Comparison of ENCODE assay signal across 8 cellular contexts in the genomic region with DNA sequence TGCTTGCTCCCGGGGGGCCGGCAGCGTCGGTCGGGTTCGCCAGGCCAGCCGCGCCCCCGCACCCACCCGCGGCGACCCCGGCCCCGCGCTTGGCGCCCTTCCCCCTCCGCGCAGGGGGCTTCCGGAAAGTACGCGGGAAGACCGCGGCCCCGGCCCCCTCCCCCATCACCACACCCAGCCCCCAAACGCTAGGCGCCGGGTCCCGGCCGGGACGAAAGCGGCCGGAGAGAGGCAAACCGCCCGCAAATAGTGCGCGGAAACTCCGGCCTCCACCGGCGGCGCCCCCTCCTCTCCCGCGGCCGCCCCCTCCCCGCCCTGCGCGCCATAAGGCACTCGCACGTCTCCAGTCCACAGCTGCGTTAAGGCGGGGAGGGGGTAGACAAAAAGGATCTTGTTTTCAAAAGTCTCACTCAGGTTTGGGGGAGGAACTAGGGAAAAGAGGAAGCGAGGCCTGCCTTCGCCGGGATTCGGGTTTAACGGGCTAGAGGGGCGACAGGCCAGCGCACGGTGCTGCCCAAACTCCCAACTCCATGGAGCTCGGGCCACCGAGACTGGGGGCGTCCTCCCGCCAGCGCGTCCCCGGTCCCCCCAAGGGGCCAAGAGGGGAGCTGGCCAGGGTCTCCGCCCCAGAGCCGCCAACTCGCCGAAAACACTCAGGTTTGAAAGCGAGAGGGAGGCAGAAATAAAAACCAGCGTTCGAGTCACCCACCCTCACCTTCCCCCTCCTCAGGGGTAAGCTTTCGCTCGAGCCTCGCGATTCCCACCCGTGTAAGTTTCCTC. TPM values are rescaled to one million over a fixed set of nuclear protein-coding genes. Genes with fewer than 3 reads are reported as not detected.
DNase-seq lines count a peak whose midpoint lies in the region; ATAC-seq, FAIRE-seq and TF ChIP-seq lines count a peak whose summit lies in the region.

No MANE protein-coding gene starts in this region.

- peak in 3 of 4 donors; percentile 3 to 9 (median 8) for ATAC-seq in heart left ventricle
- no peak for ATAC-seq in GM19452 (IDR thresholded peaks at IDR 0.05; ENCODE audit: unreplicated experiment)

- peak overlapping the region; percentile 98 for H2BK5ac ChIP-seq in trophoblast cell (ENCODE audit: low read depth, low read length, poor library complexity)

- TF ChIP-seq CTCF in heart left ventricle (IDR thresholded peaks at IDR 0.05) = no peak

- peaks cover 40% of the 10 kb centered on the region for H3K79me1 ChIP-seq in trophoblast cell (ENCODE audit: low read length)

- peak overlapping the region; percentile 85 for H2AFZ ChIP-seq in trophoblast cell (ENCODE audit: insufficient read depth, low read length, poor library complexity)

- no peaks in the 10 kb centered on the region for H3K9me3 Mint-ChIP-seq in activated naive CD8-positive, alpha-beta T cell treated with anti-CD3 and anti-CD28 coated beads for 36 hours

- peak overlapping the region; percentile 59 for H2BK12ac ChIP-seq in trophoblast cell (ENCODE audit: low read length)

- peak overlapping the region; percentile 80 to 98 (median 94) for H3K4me3 ChIP-seq in heart left ventricle
- H3K4me3 ChIP-seq in trophoblast cell (ENCODE audit: low read depth, low read length) = peak overlapping the region; percentile 99

- TF ChIP-seq POLR2A in H54 (IDR thresholded peaks at IDR 0.05; ENCODE audit: low read depth, low read length) = peak; percentile 28; the same call in 1 of the 2 replicates
- no peak for TF ChIP-seq POLR2A in heart left ventricle (IDR thresholded peaks at IDR 0.05)

- no peaks in the 10 kb centered on the region for H3K9me3 ChIP-seq in heart left ventricle
- H3K9me3 ChIP-seq in trophoblast cell (ENCODE audit: insufficient read depth, low read depth, low read length) = no peaks in the 10 kb centered on the region

- peaks cover 33% of the 10 kb centered on the region for H3K36me3 Mint-ChIP-seq in activated naive CD8-positive, alpha-beta T cell treated with anti-CD3 and anti-CD28 coated beads for 36 hours

- intact Hi-C loops in heart left ventricle (cut with DNase I) = loop anchor here in 9 of 10 donors (1.0 to 10.0 kb wide), 8 partner anchors 24 to 114 kb away; no protein-coding TSS in a partner anchor

- DNase-seq in AG08395 (ENCODE audit: low spot score) (peak; percentile 10), H54 (ENCODE audit: insufficient read length, low spot score) (no peak), RPMI7951 (ENCODE audit: low read depth) (peak; percentile 46), heart left ventricle (peak; percentile 58 to 83 (median 66)), trophoblast cell (peak; percentile 41 to 54), DMS79 treated with DMSO at 0.1 percent for 48 hours (lab: John Stamatoyannopoulos, UW) (no peak)
- peak; percentile 51 for DNase-seq in activated naive CD8-positive, alpha-beta T cell treated with anti-CD3 and anti-CD28 coated beads for 36 hours

- H3K18ac ChIP-seq in trophoblast cell (ENCODE audit: low read length) = peak overlapping the region; percentile 97

- no peaks in the 10 kb centered on the region for H3K27me3 Mint-ChIP-seq in activated naive CD8-positive, alpha-beta T cell treated with anti-CD3 and anti-CD28 coated beads for 36 hours

- H3K4me2 ChIP-seq in trophoblast cell (ENCODE audit: low read length) = peak overlapping the region; percentile 92

- no peak for FAIRE-seq in H54 (lab: Jason Lieb, UNC)

- peak overlapping the region; percentile 78 for H4K8ac ChIP-seq in trophoblast cell (ENCODE audit: low read depth, low read length)

- H3K27me3 ChIP-seq in heart left ventricle (no peaks in the 10 kb centered on the region), trophoblast cell (ENCODE audit: insufficient read depth, low read length) (no peaks in the 10 kb centered on the region)

- H4K12ac ChIP-seq in trophoblast cell (ENCODE audit: low read depth, low read length) = peak overlapping the region; percentile 87

- H3K36me3 ChIP-seq in heart left ventricle = no peaks in the 10 kb centered on the region
- peaks cover 0 to 2% of the 10 kb centered on the region in 2 experiments for H3K36me3 ChIP-seq in trophoblast cell (ENCODE audit: control insufficient read depth in 1 of 2, insufficient read depth in 2 of 2, low read length in 2 of 2)

- peak overlapping the region; percentile 97 for H3K27ac Mint-ChIP-seq in activated naive CD8-positive, alpha-beta T cell treated with anti-CD3 and anti-CD28 coated beads for 36 hours

- H4K91ac ChIP-seq in trophoblast cell (ENCODE audit: low read depth, low read length) = peak overlapping the region; percentile 97

- H2BK120ac ChIP-seq in trophoblast cell (ENCODE audit: insufficient read depth, low read length, poor library complexity) = peak overlapping the region; percentile 99

- peaks cover 46% of the 10 kb centered on the region for H3K79me2 ChIP-seq in trophoblast cell (ENCODE audit: control insufficient read depth, insufficient read depth, low read length, poor library complexity)

- H3K9ac ChIP-seq in trophoblast cell (ENCODE audit: low read length) = peak overlapping the region; percentile 93

- peak overlapping the region; percentile 90 for H3K4me3 Mint-ChIP-seq in activated naive CD8-positive, alpha-beta T cell treated with anti-CD3 and anti-CD28 coated beads for 36 hours

- H3K14ac ChIP-seq in trophoblast cell (ENCODE audit: low read length) = peak overlapping the region; percentile 85

- H2AK5ac ChIP-seq in trophoblast cell (ENCODE audit: low read length) = peak overlapping the region; percentile 98

- 0 to 1% (median 1%) methylated on average over 36 to 77 of the region's 77 CpGs for whole genome bisulfite sequencing in heart left ventricle, 4 donors
- no CpG with 5 or more reads among the region's 77 CpGs for WGBS in trophoblast cell (ENCODE audit: extremely low coverage, insufficient coverage, insufficient read length)

- H3K4me1 ChIP-seq in heart left ventricle (peaks cover 0 to 47% (median 34%) of the 10 kb centered on the region in 12 donors), trophoblast cell (ENCODE audit: control insufficient read depth in 1 of 2, insufficient read depth in 2 of 2, low read length in 2 of 2) (peaks cover 4 to 6% of the 10 kb centered on the region in 2 experiments)

- H3K4ac ChIP-seq in trophoblast cell (ENCODE audit: low read depth, low read length) = peak overlapping the region; percentile 99

- H3K4me1 Mint-ChIP-seq in activated naive CD8-positive, alpha-beta T cell treated with anti-CD3 and anti-CD28 coated beads for 36 hours = peaks cover 41% of the 10 kb centered on the region

- peak overlapping the region; percentile 28 for H3K23ac ChIP-seq in trophoblast cell (ENCODE audit: low read length)

- peak overlapping the region; percentile 97 to 100 (median 100) for H3K27ac ChIP-seq in heart left ventricle
- H3K27ac ChIP-seq in trophoblast cell (ENCODE audit: low read depth, low read length) = peak overlapping the region; percentile 89

RNA-seq across cellular contexts. Expression of gene ANP32A, which starts 1.8 kb away (rescaled TPM):
- total RNA-seq in RPMI7951 (2014; rRNA removed; shearing (Covaris generic)) = 95.6 and 119 TPM in 2 replicates
- total RNA-seq in activated naive CD8-positive, alpha-beta T cell treated with anti-CD3 and anti-CD28 coated beads for 36 hours = 100 to 1,000 TPM; 277 to 295 TPM
- total RNA-seq in heart left ventricle = 100 to 1,000 TPM in 8 of 9 donors, 10 to 100 TPM in 1; 55.7 to 202 (median 142) TPM
- polyA plus RNA-seq in heart left ventricle = 100 to 1,000 TPM; 134 to 195 TPM
- polyA plus RNA-seq in trophoblast cell (2013) = 247 and 258 TPM in 2 replicates

Comparison
In these comparisons a context has a peak if more than half of its experiments do, and no peak if none do; other contexts are left out.
1. DNase-seq: peak in AG08395 (single experiment), RPMI7951 (single experiment), activated naive CD8-positive, alpha-beta T cell treated with anti-CD3 and anti-CD28 coated beads for 36 hours (single experiment), heart left ventricle (5 of 5) and trophoblast cell (2 of 2); none in H54 (single experiment) and DMS79 treated with DMSO at 0.1 percent for 48 hours (single experiment).